ENCODE assay signal across 25 cellular contexts in the genomic region with DNA sequence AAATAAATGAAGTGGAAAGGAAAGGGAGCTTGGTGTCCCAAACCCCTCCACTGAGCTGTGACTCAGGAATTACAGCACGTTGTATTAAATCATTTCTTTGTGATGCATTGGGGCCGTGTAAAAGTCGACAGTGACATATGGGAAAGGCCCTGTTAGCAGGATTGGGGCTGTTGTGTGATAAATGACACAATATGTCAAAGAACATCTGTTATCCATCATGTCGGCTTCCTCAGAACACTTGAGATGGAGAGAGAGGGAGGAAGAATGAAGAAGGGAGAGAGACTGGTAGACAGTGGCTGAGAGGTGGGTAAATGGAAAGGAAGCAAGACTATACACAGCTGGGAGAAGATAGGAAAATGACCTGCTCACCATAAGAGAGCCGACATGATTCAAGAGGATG.
"Had no signal": no experiment of that assay in that cellular context is flagged by ENCODE, and none has a peak within 500 bp of the region (broad histone marks: within the 10 kb centered on the region; RNA-seq: fewer than 3 reads in every experiment).

No MANE protein-coding gene starts in this region.

- H3K4me3 Mint-ChIP-seq: activated CD4-positive, alpha-beta memory T cell treated with anti-CD3 and anti-CD28 coated beads for 36 hours; activated CD4-positive, alpha-beta T cell treated with anti-CD3 and anti-CD28 coated beads, Interleukin-2, amount 10 ng/mL, durations not matched to agents 7 days and 5 days; activated naive CD4-positive, alpha-beta T cell treated with anti-CD3 and anti-CD28 coated beads for 36 hours; activated naive CD8-positive, alpha-beta T cell; activated T-cell treated with anti-CD3 and anti-CD28 coated beads, Interleukin-2, amount 50 U/mL, for 4 hours; activated T-helper 17 cell treated with anti-CD3 and anti-CD28 coated beads, Interleukin-2, amount 50 U/mL, for 72 hours had no signal

- H3K36me3 Mint-ChIP-seq: activated CD4-positive, alpha-beta memory T cell treated with anti-CD3 and anti-CD28 coated beads for 36 hours; activated naive CD8-positive, alpha-beta T cell had no signal

- H3K9me3 Mint-ChIP-seq: activated CD4-positive, alpha-beta memory T cell treated with anti-CD3 and anti-CD28 coated beads for 36 hours; activated naive CD4-positive, alpha-beta T cell treated with anti-CD3 and anti-CD28 coated beads for 36 hours; activated T-cell treated with anti-CD3 and anti-CD28 coated beads, Interleukin-2, amount 50 U/mL, for 4 hours; activated T-helper 17 cell treated with anti-CD3 and anti-CD28 coated beads, Interleukin-2, amount 50 U/mL, for 72 hours had no signal

- H3K27me3 Mint-ChIP-seq: activated CD4-positive, alpha-beta memory T cell treated with anti-CD3 and anti-CD28 coated beads for 36 hours; activated CD4-positive, alpha-beta T cell treated with anti-CD3 and anti-CD28 coated beads, Interleukin-2, amount 10 ng/mL, durations not matched to agents 7 days and 5 days; activated naive CD8-positive, alpha-beta T cell; activated T-helper 17 cell treated with anti-CD3 and anti-CD28 coated beads, Interleukin-2, amount 50 U/mL, for 72 hours had no signal

- FAIRE-seq: astrocyte had no signal

- H3K4me1 Mint-ChIP-seq: activated CD4-positive, alpha-beta T cell treated with anti-CD3 and anti-CD28 coated beads, Interleukin-2, amount 10 ng/mL, durations not matched to agents 7 days and 5 days; activated T-helper 17 cell treated with anti-CD3 and anti-CD28 coated beads, Interleukin-2, amount 50 U/mL, for 72 hours had no signal

- H3K27ac Mint-ChIP-seq: activated CD4-positive, alpha-beta memory T cell treated with anti-CD3 and anti-CD28 coated beads for 36 hours; activated CD4-positive, alpha-beta T cell treated with anti-CD3 and anti-CD28 coated beads, Interleukin-2, amount 10 ng/mL, durations not matched to agents 7 days and 5 days; activated naive CD4-positive, alpha-beta T cell treated with anti-CD3 and anti-CD28 coated beads for 36 hours; activated naive CD8-positive, alpha-beta T cell; activated T-helper 17 cell treated with anti-CD3 and anti-CD28 coated beads, Interleukin-2, amount 50 U/mL, for 72 hours had no signal

- DNase-seq: activated CD4-positive, alpha-beta memory T cell treated with anti-CD3 and anti-CD28 coated beads for 36 hours; activated CD4-positive, alpha-beta T cell treated with anti-CD3 and anti-CD28 coated beads, Interleukin-2, amount 10 ng/mL, durations not matched to agents 7 days and 5 days; activated CD4-positive, CD25-positive, alpha-beta regulatory T cell; activated CD8-positive, alpha-beta memory T cell treated with anti-CD3 and anti-CD28 coated beads for 24 hours; activated gamma-delta T cell; activated naive CD4-positive, alpha-beta T cell treated with anti-CD3 and anti-CD28 coated beads for 36 hours; activated T-cell treated with anti-CD3 and anti-CD28 coated beads, Interleukin-2, amount 50 U/mL, for 4 hours; amygdala; cerebellar nuclear complex; Kasumi-1; KBM-7; NCI-H1105 treated with DMSO at 0.1 percent for 48 hours; NCI-H1436 treated with DMSO at 0.1 percent for 48 hours; NCI-H1930; NCI-H446; NCI-H526; NCI-H774; NK-92 treated with Interleukin-12 subunit alpha and Interleukin-12 subunit beta, amount 100 ng/mL, for 24 hours; OCI-M1; RPMI8226; SK-N-SH; T-helper 1 cell had no signal
